1 cellular context compared by ENCODE assay signal in the genomic region with DNA sequence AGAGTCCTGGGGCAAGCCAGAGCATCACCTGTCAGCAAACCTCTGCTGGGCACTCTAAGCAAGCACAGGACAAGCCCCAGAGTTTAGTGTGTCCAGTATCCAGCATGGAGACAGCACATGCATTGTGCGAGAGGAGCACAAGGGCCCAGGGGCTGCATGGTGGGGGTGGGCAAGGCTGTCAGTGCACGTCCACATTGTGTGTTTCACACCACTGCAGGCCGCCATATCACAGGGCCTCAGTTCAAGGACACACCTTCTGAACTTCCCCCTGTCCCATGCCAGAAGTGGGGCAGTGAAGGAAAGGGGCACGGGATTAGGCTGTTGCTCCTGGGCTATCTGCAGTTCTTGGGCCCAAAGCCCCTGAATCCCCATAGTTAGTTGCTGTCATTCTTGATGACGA.
TF ChIP-seq lines count a peak whose summit lies in the region.

No MANE protein-coding gene starts in this region.

TF ChIP-seq in H1, 55 proteins besides CTCF, POLR2A, EP300 and RAD21:
- TF ChIP-seq BCL11A (IDR thresholded peaks at IDR 0.05; ENCODE audit: low read depth in 2 of 2, low read length in 2 of 2), result no peak
- TF ChIP-seq EGR1 (IDR thresholded peaks at IDR 0.05; ENCODE audit: borderline replicate concordance, low read depth, low read length), result no peak
- TF ChIP-seq TAF7 (optimal IDR thresholded peaks at IDR 0.05; ENCODE audit: borderline replicate concordance, low read depth, low read length), result no peak
- TF ChIP-seq CHD1 (IDR thresholded peaks at IDR 0.05; ENCODE audit: low read depth, low read length), result no peak
- no peak for TF ChIP-seq EZH2 (IDR thresholded peaks at IDR 0.05; ENCODE audit: low read depth, low read length, severe bottlenecking)
- TF ChIP-seq USF2 (IDR thresholded peaks at IDR 0.05; ENCODE audit: low read length), result no peak
- no peak for TF ChIP-seq ASH2L (IDR thresholded peaks at IDR 0.05; ENCODE audit: low read length)
- no peak for TF ChIP-seq TAF1 (IDR thresholded peaks at IDR 0.05; ENCODE audit: low read depth, low read length)
- TF ChIP-seq BACH1 (IDR thresholded peaks at IDR 0.05; ENCODE audit: low read length), result no peak
- no peak for TF ChIP-seq RBBP5 (IDR thresholded peaks at IDR 0.05; ENCODE audit: borderline replicate concordance, low read depth, low read length)
TF ChIP-seq in H1: peak in this region for 0.
